Comparison of ENCODE assay signal across 9 cellular contexts in the genomic region with DNA sequence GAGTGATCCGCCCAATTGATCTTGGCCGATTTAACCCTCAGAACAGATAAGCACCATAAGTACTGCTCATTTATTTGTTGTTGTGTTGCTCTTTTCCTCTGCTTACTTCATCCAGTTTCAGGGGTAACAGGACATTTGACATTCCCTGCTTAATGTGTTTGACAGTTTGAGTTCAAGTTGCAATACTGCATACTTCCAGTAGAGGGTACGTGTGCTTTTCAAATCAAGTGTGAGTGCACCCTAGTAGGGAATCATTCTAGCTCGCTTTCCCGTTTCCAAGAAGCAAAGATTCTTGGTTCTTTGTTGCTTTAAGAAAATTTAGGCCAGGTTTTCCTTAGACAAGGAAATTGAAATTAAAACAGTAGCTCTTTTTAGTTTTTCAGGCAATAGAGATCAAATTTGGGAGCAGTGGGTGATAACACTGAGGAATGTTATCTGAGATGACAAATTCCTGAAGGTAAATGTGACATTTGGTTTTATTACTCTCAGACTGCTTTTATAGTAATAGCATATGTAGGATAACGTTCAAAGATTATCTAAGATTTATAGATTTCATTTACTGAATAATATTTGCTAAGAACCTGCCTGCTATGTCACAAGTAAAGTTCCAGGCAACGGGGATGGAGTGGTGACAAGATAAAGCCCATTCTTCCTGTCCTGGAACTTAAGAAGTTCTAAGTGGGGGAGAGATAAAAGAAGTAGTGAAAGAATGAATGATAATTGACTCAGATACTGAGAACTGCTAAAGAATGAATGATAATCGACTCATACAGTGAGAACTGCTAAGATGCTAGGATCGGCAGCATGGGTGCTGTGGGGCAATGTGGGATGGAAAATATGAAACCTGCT.
DNase-seq lines count a peak whose midpoint lies in the region; ATAC-seq and TF ChIP-seq lines count a peak whose summit lies in the region.
"Had no signal": no experiment of that assay in that cellular context is flagged by ENCODE, and none has a peak within 500 bp of the region (broad histone marks: within the 10 kb centered on the region; RNA-seq: fewer than 3 reads in every experiment).

No MANE protein-coding gene starts in this region.

- H3K36me3 ChIP-seq in OCI-LY1 (ENCODE audit: insufficient read depth, low read length) (no peaks in the 10 kb centered on the region), mucosa of descending colon (ENCODE audit: low read depth) (no peaks in the 10 kb centered on the region)

- H3K27me3 ChIP-seq in OCI-LY1 (ENCODE audit: insufficient read depth, low read length), result peaks cover 3% of the 10 kb centered on the region; the same call in 1 of the 2 replicates

- H3K27ac Mint-ChIP-seq in endothelial cell (ENCODE audit: unreplicated experiment), result no peak overlapping the region
- H3K27ac Mint-ChIP-seq: naive thymus-derived CD8-positive, alpha-beta T cell had no signal

- H3K9me2 ChIP-seq in OCI-LY1 (ENCODE audit: low read depth, low read length), result no peaks in the 10 kb centered on the region

- H3K4me3 ChIP-seq in OCI-LY1 (ENCODE audit: low read depth, low read length, poor library complexity, severe bottlenecking), result no peak overlapping the region
- H3K4me3 ChIP-seq in mucosa of descending colon, result no peak overlapping the region

- no peak overlapping the region for H3K4me3 Mint-ChIP-seq in endothelial cell (ENCODE audit: unreplicated experiment)
- H3K4me3 Mint-ChIP-seq: naive thymus-derived CD8-positive, alpha-beta T cell had no signal

- no peaks in the 10 kb centered on the region for H3K27me3 Mint-ChIP-seq in endothelial cell (ENCODE audit: unreplicated experiment)

- no peaks in the 10 kb centered on the region for H3K9me3 ChIP-seq in OCI-LY1 (ENCODE audit: low read length)
- no peaks in the 10 kb centered on the region for H3K9me3 ChIP-seq in mucosa of descending colon

- peak; percentile 85 for TF ChIP-seq CTCF in OCI-LY1 (IDR thresholded peaks at IDR 0.05; ENCODE audit: low read length)
- TF ChIP-seq CTCF in endothelial cell (IDR thresholded peaks at IDR 0.05; ENCODE audit: unreplicated experiment), result peak; percentile 93
- peak; percentile 76 for TF ChIP-seq CTCF in mucosa of descending colon (IDR thresholded peaks at IDR 0.05)

- H3K9me3 Mint-ChIP-seq in endothelial cell (ENCODE audit: unreplicated experiment), result no peaks in the 10 kb centered on the region
- H3K9me3 Mint-ChIP-seq: naive thymus-derived CD8-positive, alpha-beta T cell had no signal

- H3K9ac ChIP-seq in OCI-LY1 (ENCODE audit: low read length), result no peak overlapping the region

- no peak overlapping the region for H2AFZ ChIP-seq in OCI-LY1 (ENCODE audit: low read length)

- no peak overlapping the region for H3K27ac ChIP-seq in OCI-LY1 (ENCODE audit: low read depth, low read length, poor library complexity, severe bottlenecking)

- DNase-seq in Caki2 (ENCODE audit: low read depth) (peak; percentile 23), endothelial cell (ENCODE audit: low spot score) (peak; percentile 11), mucosa of descending colon (peak in 1 of 3 donors; percentile 44)

- intact Hi-C loops in mucosa of descending colon (cut with DNase I, micrococcal nuclease), result loop anchor here in 1 of 2 donors (5.0 to 10.0 kb wide), 2 partner anchors 443 to 466 kb away; a partner anchor contains a TSS

- no peaks in the 10 kb centered on the region for H3K4me1 ChIP-seq in OCI-LY1 (ENCODE audit: insufficient read depth, low read length, severe bottlenecking)
- H3K4me1 ChIP-seq in mucosa of descending colon (ENCODE audit: low read depth), result peaks cover 14% of the 10 kb centered on the region

- H3K4me1 Mint-ChIP-seq in endothelial cell (ENCODE audit: unreplicated experiment), result no peaks in the 10 kb centered on the region
- H3K4me1 Mint-ChIP-seq: naive thymus-derived CD8-positive, alpha-beta T cell had no signal

- H3K4me2 ChIP-seq in OCI-LY1 (ENCODE audit: low read length), result no peak overlapping the region

- H3K36me3 Mint-ChIP-seq in endothelial cell (ENCODE audit: low read depth, unreplicated experiment), result no peaks in the 10 kb centered on the region
- H3K36me3 Mint-ChIP-seq: naive thymus-derived CD8-positive, alpha-beta T cell had no signal

- H3K79me2 ChIP-seq in OCI-LY1 (ENCODE audit: insufficient read depth, low read length), result no peaks in the 10 kb centered on the region

- no peaks in the 10 kb centered on the region for H3F3A ChIP-seq in OCI-LY1 (ENCODE audit: insufficient read depth, low read length)

- in situ Hi-C loops in Caki2 (cut with HindIII; ENCODE audit: low pct_unique_long_range_greater_than_20kb, low sequenced_read_pairs), result no loop called here

- no peaks in the 10 kb centered on the region for H4K20me1 ChIP-seq in OCI-LY1 (ENCODE audit: insufficient read depth, low read length)

- ATAC-seq in GM18909 (IDR thresholded peaks at IDR 0.05; ENCODE audit: poor library complexity, unreplicated experiment) (peak; percentile 68), HG03442 (IDR thresholded peaks at IDR 0.05; ENCODE audit: unreplicated experiment) (peak; percentile 70), mucosa of descending colon (peak; percentile 81), HG02840 (IDR thresholded peaks at IDR 0.05; ENCODE audit: low FRiP score, unreplicated experiment) (no peak), HG03135 (IDR thresholded peaks at IDR 0.05; ENCODE audit: unreplicated experiment) (no peak)
- ATAC-seq: naive thymus-derived CD8-positive, alpha-beta T cell had no signal

Comparison
In these comparisons a context has a peak if more than half of its experiments do, and no peak if none do; other contexts are left out.
1. ATAC-seq: peak in GM18909 (single experiment), HG03442 (single experiment) and mucosa of descending colon (single experiment); none in HG02840 (single experiment) and HG03135 (single experiment).
2. Peak in every context shown above with its lines, with median percentiles within 50 percentile points of each other: CTCF ChIP-seq.